In genomic region chr20:37356387-37356786, GRCh38 we compare ENCODE assay signal across 8 cellular contexts. TPM values are rescaled to one million over a fixed set of nuclear protein-coding genes. Genes with fewer than 3 reads are reported as not detected.
A peak's percentile ranks its signal among the peaks of the same experiment; 100 is the strongest.
DNase-seq lines count a peak whose midpoint lies in the region; ATAC-seq and TF ChIP-seq lines count a peak whose summit lies in the region.
"Had no signal": no experiment of that assay in that cellular context is flagged by ENCODE, and none has a peak within 500 bp of the region (broad histone marks: within the 10 kb centered on the region; RNA-seq: fewer than 3 reads in every experiment).

No MANE protein-coding gene starts in this region.

- H3K4me1 ChIP-seq in IMR-90 (ENCODE audit: control insufficient read depth, insufficient read depth, low read length) = peaks cover 5% of the 10 kb centered on the region
- H3K4me1 ChIP-seq in left lung = peaks cover 8 to 50% of the 10 kb centered on the region in 2 donors
- peaks cover 0 to 68% (median 48%) of the 10 kb centered on the region in 4 donors for H3K4me1 ChIP-seq in tibial artery

- H3K79me1 ChIP-seq in IMR-90 (ENCODE audit: low read depth in 1 of 2, low read length in 2 of 2) = peaks cover 40 to 93% of the 10 kb centered on the region in 2 experiments

- no TSS peak for BruUV-seq in IMR-90 (replicated peaks; lab: Mats Ljungman, UMichigan)

- CTCF ChIA-PET in IMR-90 (lab: Yijun Ruan, JAX) = no interaction called here

- no peak overlapping the region for H3K56ac ChIP-seq in IMR-90 (ENCODE audit: extremely low read depth, insufficient read depth, low read length)

- in situ Hi-C loops in IMR-90 (cut with MboI; ENCODE audit: low sequenced_read_pairs) = no loop called here

- H3K9me1 ChIP-seq in IMR-90 (ENCODE audit: insufficient read depth, low read length) = peaks cover 25% of the 10 kb centered on the region

- no peak overlapping the region for H2BK5ac ChIP-seq in IMR-90 (ENCODE audit: low read depth, low read length, poor library complexity, severe bottlenecking)

- no peak for TF ChIP-seq CTCF in IMR-90 (conservative IDR thresholded peaks at IDR 0.05; ENCODE audit: low read depth, low read length)
- no peak for TF ChIP-seq CTCF in brain (conservative IDR thresholded peaks at IDR 0.05)
- no peak for TF ChIP-seq CTCF in left lung (IDR thresholded peaks at IDR 0.05)
- no peak for TF ChIP-seq CTCF in tibial artery (IDR thresholded peaks at IDR 0.05)

- TF ChIP-seq RAD21 in IMR-90 (IDR thresholded peaks at IDR 0.05; ENCODE audit: low read length) = no peak

- H3K27me3 ChIP-seq in IMR-90 (ENCODE audit: control insufficient read depth, insufficient read depth, low read length) = no peaks in the 10 kb centered on the region
- no peaks in the 10 kb centered on the region for H3K27me3 ChIP-seq in left lung
- H3K27me3 ChIP-seq in tibial artery = no peaks in the 10 kb centered on the region

- peak overlapping the region; percentile 48; the same call in 1 of the 2 replicates for H3K14ac ChIP-seq in IMR-90 (replicated peaks; ENCODE audit: low read depth, low read length)

- no peak overlapping the region for H2AK9ac ChIP-seq in IMR-90 (replicated peaks; ENCODE audit: low read depth, low read length, poor library complexity)

- ATAC-seq in IMR-90 (ENCODE audit: low read depth) = no peak
- peak; percentile 42 for ATAC-seq in left lung
- no peak for ATAC-seq in HG03342 (IDR thresholded peaks at IDR 0.05; ENCODE audit: unreplicated experiment)

- no peak overlapping the region for H2BK15ac ChIP-seq in IMR-90 (ENCODE audit: low read depth, low read length)

- no peak overlapping the region for H2BK20ac ChIP-seq in IMR-90 (ENCODE audit: low read depth, low read length)

- WGBS in IMR-90 (ENCODE audit: extremely low coverage in 2 of 2, insufficient read length in 1 of 2), 2 experiments = no CpG with 5 or more reads among the region's 8 CpGs

- H3K36me3 ChIP-seq in IMR-90 (ENCODE audit: control insufficient read depth, insufficient read depth, low read length) (peaks cover 7% of the 10 kb centered on the region), left lung (no peaks in the 10 kb centered on the region), tibial artery (peaks cover 0 to 12% (median 3%) of the 10 kb centered on the region in 3 donors)

- H2BK120ac ChIP-seq in IMR-90 (ENCODE audit: low read depth, low read length) = no peak overlapping the region

- peaks cover 89% of the 10 kb centered on the region for H4K20me1 ChIP-seq in IMR-90 (ENCODE audit: insufficient read depth, low read length)

- dilution Hi-C loops in IMR-90 (cut with HindIII; ENCODE audit: low sequenced_read_pairs, unreplicated experiment) = no loop called here

- H2AK5ac ChIP-seq in IMR-90 (ENCODE audit: low read depth, low read length) = no peak overlapping the region

- no peaks in the 10 kb centered on the region for H3K27me3 Mint-ChIP-seq in brain
- H3K27me3 Mint-ChIP-seq: activated naive CD4-positive, alpha-beta T cell treated with anti-CD3 and anti-CD28 coated beads, Interleukin-2, amount 50 U/mL, for 24 hours had no signal

- H4K91ac ChIP-seq in IMR-90 (ENCODE audit: insufficient read depth, low read depth, low read length) = 0 out of 2 replicates have a peak overlapping the region, but pooled peaks have one; percentile 21

- no peaks in the 10 kb centered on the region for H3K9me3 ChIP-seq in IMR-90 (ENCODE audit: control insufficient read depth, insufficient read depth, low read length)
- H3K9me3 ChIP-seq in left lung = no peaks in the 10 kb centered on the region
- no peaks in the 10 kb centered on the region for H3K9me3 ChIP-seq in tibial artery

- no peak overlapping the region for H4K5ac ChIP-seq in IMR-90 (ENCODE audit: low read depth, low read length)

- no peak overlapping the region for H3K9ac ChIP-seq in IMR-90 (ENCODE audit: low read depth, low read length)

- no peak overlapping the region for H3K4me2 ChIP-seq in IMR-90 (ENCODE audit: low read depth, low read length)

- peak overlapping the region in 3 of 5 experiments; percentile 62 to 70 (median 69) for H3K27ac Mint-ChIP-seq in brain
- H3K27ac Mint-ChIP-seq: activated naive CD4-positive, alpha-beta T cell treated with anti-CD3 and anti-CD28 coated beads, Interleukin-2, amount 50 U/mL, for 24 hours had no signal

- H3K27ac ChIP-seq in IMR-90 (ENCODE audit: insufficient read depth, low read length) (no peak overlapping the region), left lung (peak overlapping the region in 1 of 2 donors; percentile 3), tibial artery (peak overlapping the region; percentile 48 to 60)

- no peak overlapping the region for H4K8ac ChIP-seq in IMR-90 (ENCODE audit: low read depth in 2 of 2, low read length in 2 of 2)

- H2AFZ ChIP-seq in IMR-90 (replicated peaks; ENCODE audit: low read length, poor library complexity) = no peak overlapping the region

- no peaks in the 10 kb centered on the region for H3K9me3 Mint-ChIP-seq in brain
- H3K9me3 Mint-ChIP-seq: activated naive CD4-positive, alpha-beta T cell treated with anti-CD3 and anti-CD28 coated beads, Interleukin-2, amount 50 U/mL, for 24 hours had no signal

- POLR2A ChIA-PET in IMR-90 (lab: Charles Lee; ENCODE audit: unreplicated experiment) = no interaction called here

- H3K23ac ChIP-seq in IMR-90 (ENCODE audit: low read depth, low read length) = no peak overlapping the region

- no peak overlapping the region for H3K18ac ChIP-seq in IMR-90 (ENCODE audit: low read depth, low read length)

- peaks cover 56% of the 10 kb centered on the region for H3K4me1 Mint-ChIP-seq in brain
- H3K4me1 Mint-ChIP-seq: activated naive CD4-positive, alpha-beta T cell treated with anti-CD3 and anti-CD28 coated beads, Interleukin-2, amount 50 U/mL, for 24 hours had no signal

- no peak overlapping the region for H3K4me3 Mint-ChIP-seq in brain
- H3K4me3 Mint-ChIP-seq: activated naive CD4-positive, alpha-beta T cell treated with anti-CD3 and anti-CD28 coated beads, Interleukin-2, amount 50 U/mL, for 24 hours had no signal

- H3K4me3 ChIP-seq in IMR-90 (ENCODE audit: insufficient read depth, low read depth, low read length) (no peak overlapping the region), left lung (no peak overlapping the region), tibial artery (no peak overlapping the region)

- no peak for TF ChIP-seq POLR2A in IMR-90 (IDR thresholded peaks at IDR 0.05; ENCODE audit: low read depth, low read length)

- no peak overlapping the region for H3K4ac ChIP-seq in IMR-90 (ENCODE audit: low read depth, low read length)

- intact Hi-C loops in IMR-90 (cut with micrococcal nuclease) (no loop called here), left lung (cut with DNase I) (no loop called here), tibial artery (cut with DNase I; ENCODE audit: low total_unique reads) (no loop called here)

- peaks cover 26% of the 10 kb centered on the region for H3K36me3 Mint-ChIP-seq in brain
- H3K36me3 Mint-ChIP-seq: activated naive CD4-positive, alpha-beta T cell treated with anti-CD3 and anti-CD28 coated beads, Interleukin-2, amount 50 U/mL, for 24 hours had no signal

- DNase-seq in IMR-90 (no peak), left lung (peak; percentile 82 to 92), tibial artery (peak; percentile 82 to 92), T1000 (lab: John Stamatoyannopoulos, UW) (no peak), OCI-M2 (lab: John Stamatoyannopoulos, UW; ENCODE audit: unreplicated experiment) (no peak)

TF ChIP-seq in IMR-90, 13 proteins besides CTCF, POLR2A, EP300 and RAD21:
- TF ChIP-seq CEBPB (IDR thresholded peaks at IDR 0.05; ENCODE audit: low read depth, low read length) = 0 out of 2 replicates have a peak, but pooled peaks have one; percentile 34
- TF ChIP-seq RCOR1 (IDR thresholded peaks at IDR 0.05; ENCODE audit: insufficient replicate concordance, low read length) = no peak
- TF ChIP-seq CHD1 (IDR thresholded peaks at IDR 0.05; ENCODE audit: low read depth, low read length) = no peak

RNA-seq across cellular contexts. Expression of gene SRC, which starts 10.4 kb away (rescaled TPM):
- total RNA-seq in IMR-90 (2012; rRNA removed) = 6.7 and 7.0 TPM in 2 replicates
- polyA plus RNA-seq in IMR-90 (2012; rRNA removed) = 19.8 and 24.2 TPM in 2 replicates
- 10.7 and 21.0 TPM in 2 replicates for polyA plus RNA-seq in IMR-90 (2012; cell fraction: cytosol; rRNA removed)
- 66.9 and 101 TPM in 2 replicates for polyA plus RNA-seq in IMR-90 (2012; cell fraction: nucleus; rRNA removed; ENCODE audit: low replicate concordance)
- 60.3 TPM for polyA plus RNA-seq in brain (ENCODE audit: insufficient read depth, low read depth, low replicate concordance)
- total RNA-seq in left lung = 10 to 100 TPM; 37.4 to 53.5 TPM

Comparison
In these comparisons a context has a peak if more than half of its experiments do, and no peak if none do; other contexts are left out.
1. DNase-seq: peak in left lung (2 of 2) and tibial artery (2 of 2); none in IMR-90 (single experiment), T1000 (single experiment) and OCI-M2 (single experiment).